20 cellular contexts compared by ENCODE assay signal in genomic region chr2:125573432-125573831, GRCh38.
"Had no signal": no experiment of that assay in that cellular context is flagged by ENCODE, and none has a peak within 500 bp of the region (broad histone marks: within the 10 kb centered on the region; RNA-seq: fewer than 3 reads in every experiment).

No MANE protein-coding gene starts in this region.

- H3K27me3 Mint-ChIP-seq: natural killer cell treated with Interleukin-12 subunit alpha and Interleukin-12 subunit beta and Interleukin-15 and Interleukin-18, amount 100 ng/mL, for 72 hours; stimulated activated naive B cell treated with anti-CD40 and anti-IgM and Interleukin-4, amounts not matched to agents 10 μg/mL and 1 μg/mL and 100 μg/mL, for 72 hours; stimulated activated naive CD8-positive, alpha-beta T cell treated with anti-CD3 and anti-CD28 coated beads, Interleukin-15, Interleukin-2, amounts not matched to agents 100 ng/mL and 50 ng/mL, for 24 hours had no signal

- H3K9me3 Mint-ChIP-seq: neural crest cell; stimulated activated naive CD8-positive, alpha-beta T cell treated with anti-CD3 and anti-CD28 coated beads, Interleukin-15, Interleukin-2, amounts not matched to agents 100 ng/mL and 50 ng/mL, for 24 hours had no signal

- H3K4me3 Mint-ChIP-seq: naive thymus-derived CD8-positive, alpha-beta T cell; natural killer cell treated with Interleukin-12 subunit alpha and Interleukin-12 subunit beta and Interleukin-15 and Interleukin-18, amount 100 ng/mL, for 72 hours; neural crest cell; stimulated activated effector memory CD8-positive, alpha-beta T cell treated with anti-CD3 and anti-CD28 coated beads, Interleukin-12 subunit alpha, Interleukin-12 subunit beta, amount 100 ng/mL, for 72 hours; stimulated activated naive B cell treated with anti-CD40 and anti-IgM and Interleukin-4, amounts not matched to agents 10 μg/mL and 1 μg/mL and 100 μg/mL, for 72 hours; stimulated activated naive CD8-positive, alpha-beta T cell treated with anti-CD3 and anti-CD28 coated beads, Interleukin-15, Interleukin-2, amounts not matched to agents 100 ng/mL and 50 ng/mL, for 24 hours had no signal

- H3K36me3 Mint-ChIP-seq: naive thymus-derived CD8-positive, alpha-beta T cell; stimulated activated effector memory CD8-positive, alpha-beta T cell treated with anti-CD3 and anti-CD28 coated beads, Interleukin-12 subunit alpha, Interleukin-12 subunit beta, amount 100 ng/mL, for 72 hours; stimulated activated naive B cell treated with anti-CD40 and anti-IgM and Interleukin-4, amounts not matched to agents 10 μg/mL and 1 μg/mL and 100 μg/mL, for 72 hours had no signal

- ATAC-seq: naive thymus-derived CD8-positive, alpha-beta T cell; natural killer cell treated with Interleukin-12 subunit alpha and Interleukin-12 subunit beta and Interleukin-15 and Interleukin-18, amount 100 ng/mL, for 72 hours; pancreas; right cardiac atrium; stimulated activated effector memory CD8-positive, alpha-beta T cell treated with anti-CD3 and anti-CD28 coated beads, Interleukin-12 subunit alpha, Interleukin-12 subunit beta, amount 100 ng/mL, for 72 hours; stimulated activated naive B cell treated with anti-CD40 and anti-IgM and Interleukin-4, amounts not matched to agents 10 μg/mL and 1 μg/mL and 100 μg/mL, for 72 hours had no signal

- H3K27ac Mint-ChIP-seq: naive thymus-derived CD8-positive, alpha-beta T cell; natural killer cell treated with Interleukin-12 subunit alpha and Interleukin-12 subunit beta and Interleukin-15 and Interleukin-18, amount 100 ng/mL, for 72 hours; stimulated activated effector memory CD8-positive, alpha-beta T cell treated with anti-CD3 and anti-CD28 coated beads, Interleukin-12 subunit alpha, Interleukin-12 subunit beta, amount 100 ng/mL, for 72 hours; stimulated activated naive B cell treated with anti-CD40 and anti-IgM and Interleukin-4, amounts not matched to agents 10 μg/mL and 1 μg/mL and 100 μg/mL, for 72 hours; stimulated activated naive CD8-positive, alpha-beta T cell treated with anti-CD3 and anti-CD28 coated beads, Interleukin-15, Interleukin-2, amounts not matched to agents 100 ng/mL and 50 ng/mL, for 24 hours had no signal

- H3K4me1 Mint-ChIP-seq: naive thymus-derived CD8-positive, alpha-beta T cell; stimulated activated effector memory CD8-positive, alpha-beta T cell treated with anti-CD3 and anti-CD28 coated beads, Interleukin-12 subunit alpha, Interleukin-12 subunit beta, amount 100 ng/mL, for 72 hours; stimulated activated naive B cell treated with anti-CD40 and anti-IgM and Interleukin-4, amounts not matched to agents 10 μg/mL and 1 μg/mL and 100 μg/mL, for 72 hours had no signal

- DNase-seq: naive thymus-derived CD8-positive, alpha-beta T cell; nucleus accumbens; pancreas; right cardiac atrium; right lobe of liver; sigmoid colon; small intestine; stimulated activated CD4-positive, alpha-beta T cell treated with anti-CD3 and anti-CD28 coated beads, Interleukin-15, amount 100 ng/mL, for 24 hours; stimulated activated CD4-positive, alpha-beta T cell treated with anti-CD3 and anti-CD28 coated beads, Interleukin-2, amount 100 ng/mL, for 24 hours; stimulated activated CD4-positive, alpha-beta T cell treated with anti-CD3 and anti-CD28 coated beads, Interleukin-2, amount 100 ng/mL, for 48 hours; stimulated activated CD4-positive, alpha-beta T cell treated with anti-CD3 and anti-CD28 coated beads, Interleukin-4, amount 100 ng/mL, for 24 hours; stimulated activated naive B cell treated with anti-CD40 and anti-IgM and Interleukin-4, amounts not matched to agents 10 μg/mL and 1 μg/mL and 100 μg/mL, for 72 hours; stimulated activated naive CD4-positive, alpha-beta T cell treated with Interleukin-2 at 50 U/mL for 16 hours; stomach; thyroid gland; upper lobe of left lung had no signal
